In genomic region chr6:7129784-7130569, GRCh38 we compare ENCODE assay signal across 8 cellular contexts. TPM values are rescaled to one million over a fixed set of nuclear protein-coding genes. Genes with fewer than 3 reads are reported as not detected.
DNase-seq lines count a peak whose midpoint lies in the region; ATAC-seq, FAIRE-seq and TF ChIP-seq lines count a peak whose summit lies in the region.

No MANE protein-coding gene starts in this region.

- H2BK120ac ChIP-seq in mesendoderm (ENCODE audit: low read depth, low read length): no peak overlapping the region

- no peaks in the 10 kb centered on the region for H3K9me3 ChIP-seq in A549
- H3K9me3 ChIP-seq in HEK293 (ENCODE audit: control insufficient read depth, insufficient read depth, low read depth, low read length): no peaks in the 10 kb centered on the region
- H3K9me3 ChIP-seq in lower lobe of right lung: no peaks in the 10 kb centered on the region
- H3K9me3 ChIP-seq in colonic mucosa: no peaks in the 10 kb centered on the region

- no peak for TF ChIP-seq RAD21 in A549 (conservative IDR thresholded peaks at IDR 0.05 in 1 of 2, IDR thresholded peaks at IDR 0.05 in 1 of 2)

- H3K79me1 ChIP-seq in mesendoderm (ENCODE audit: low read length): peaks cover 41% of the 10 kb centered on the region

- H3K79me2 ChIP-seq in mesendoderm (ENCODE audit: control insufficient read depth, insufficient read depth, low read length): peaks cover 61% of the 10 kb centered on the region

- peak overlapping the region; percentile 88 for H3K27ac Mint-ChIP-seq in activated naive CD8-positive, alpha-beta T cell

- peaks cover 90% of the 10 kb centered on the region for H3K4me1 Mint-ChIP-seq in activated naive CD8-positive, alpha-beta T cell (ENCODE audit: low read depth)

- intact Hi-C loops in lower lobe of right lung (cut with DNase I) (no loop called here), colonic mucosa (cut with DNase I) (no loop called here)

- DNase-seq in A549 (ENCODE audit: low read depth in 1 of 2, low spot score in 1 of 2) (no peak), lower lobe of right lung (peak; percentile 67), mesendoderm (no peak), globus pallidus (ENCODE audit: low spot score) (no peak), superior temporal gyrus (ENCODE audit: extremely low spot score) (no peak), colonic mucosa (no peak)

- no peak overlapping the region for H3K18ac ChIP-seq in mesendoderm (ENCODE audit: low read length)

- H2AK5ac ChIP-seq in mesendoderm (ENCODE audit: low read length): no peak overlapping the region

- CTCF ChIA-PET in A549 (lab: Yijun Ruan, JAX): no interaction called here
- CTCF ChIA-PET in HEK293 (lab: Yijun Ruan, JAX): interaction anchor here (0.6 to 0.7 kb wide), 3 partner anchors 106 to 470 kb away, joined by 3 read pairs; no protein-coding TSS in a partner anchor

- peaks cover 23% of the 10 kb centered on the region for H3K4me1 ChIP-seq in A549
- peaks cover 3% of the 10 kb centered on the region; the same call in 1 of the 2 replicates for H3K4me1 ChIP-seq in HEK293 (ENCODE audit: control insufficient read depth, insufficient read depth, low read length)
- peaks cover 70% of the 10 kb centered on the region for H3K4me1 ChIP-seq in lower lobe of right lung
- H3K4me1 ChIP-seq in mesendoderm (ENCODE audit: control insufficient read depth, low read depth, low read length): no peaks in the 10 kb centered on the region
- peaks cover 20% of the 10 kb centered on the region for H3K4me1 ChIP-seq in colonic mucosa

- no peak for FAIRE-seq in A549 (lab: Jason Lieb, UNC)

- H3K9ac ChIP-seq in mesendoderm (ENCODE audit: low read length) (no peak overlapping the region), colonic mucosa (ENCODE audit: low read depth in 2 of 2, low read length in 2 of 2) (peak overlapping the region in 1 of 2 donors; percentile 24)

- H3K4me2 ChIP-seq in A549: peak overlapping the region; percentile 48
- H3K4me2 ChIP-seq in mesendoderm (ENCODE audit: low read length): no peak overlapping the region

- POLR2A ChIA-PET in A549 (lab: Yijun Ruan, JAX): interaction anchor here (0.5 kb wide), 1 partner anchor 186 kb away, joined by 4 read pairs; no protein-coding TSS in a partner anchor
- POLR2A ChIA-PET in HEK293 (lab: Yijun Ruan, JAX): no interaction called here

- TF ChIP-seq POLR2A in A549 (IDR thresholded peaks at IDR 0.05; ENCODE audit: low read length): no peak

- no peak for TF ChIP-seq CTCF in A549 (IDR thresholded peaks at IDR 0.05)
- no peak for TF ChIP-seq CTCF in HEK293 (tag by site-specific recombination; IDR thresholded peaks at IDR 0.05)
- TF ChIP-seq CTCF in lower lobe of right lung (IDR thresholded peaks at IDR 0.05): no peak
- no peak for TF ChIP-seq CTCF in colonic mucosa (IDR thresholded peaks at IDR 0.05)

- WGBS in A549 (ENCODE audit: missing lambda C conversion rate): 82% methylated on average over 8 of the region's 9 CpGs
- no CpG with 5 or more reads among the region's 9 CpGs for WGBS in mesendoderm (ENCODE audit: extremely low coverage, insufficient coverage, low lambda C conversion rate)

- H3K27me3 ChIP-seq in lower lobe of right lung (ENCODE audit: low read depth): no peaks in the 10 kb centered on the region
- no peaks in the 10 kb centered on the region for H3K27me3 ChIP-seq in mesendoderm (ENCODE audit: insufficient read depth, low read length, poor library complexity)
- H3K27me3 ChIP-seq in colonic mucosa: no peaks in the 10 kb centered on the region

- H2BK5ac ChIP-seq in mesendoderm (ENCODE audit: low read length): no peak overlapping the region

- ATAC-seq in A549 (peak; percentile 88 to 94), lower lobe of right lung (peak; percentile 77 to 87)

- peaks cover 0 to 3% of the 10 kb centered on the region in 2 experiments; a peak in 1 of 3 replicates for H3K36me3 ChIP-seq in HEK293 (ENCODE audit: control insufficient read depth in 2 of 2, insufficient read depth in 1 of 2, low read length in 2 of 2)
- no peaks in the 10 kb centered on the region for H3K36me3 ChIP-seq in lower lobe of right lung
- no peaks in the 10 kb centered on the region for H3K36me3 ChIP-seq in mesendoderm (ENCODE audit: control insufficient read depth, insufficient read depth, low read length)
- H3K36me3 ChIP-seq in colonic mucosa: no peaks in the 10 kb centered on the region

- H3K36me3 Mint-ChIP-seq in activated naive CD8-positive, alpha-beta T cell: peaks cover 6% of the 10 kb centered on the region

- no peak overlapping the region for H3K23ac ChIP-seq in mesendoderm (ENCODE audit: low read length)

- no peak overlapping the region for H2BK15ac ChIP-seq in mesendoderm (replicated peaks; ENCODE audit: low read depth)

- no peak overlapping the region for H3K4ac ChIP-seq in mesendoderm (ENCODE audit: low read depth, low read length)

- H4K8ac ChIP-seq in mesendoderm (ENCODE audit: low read depth, low read length): no peak overlapping the region

- TF ChIP-seq EP300 in A549 (IDR thresholded peaks at IDR 0.05): no peak

- H3K27ac ChIP-seq in A549: peak overlapping the region; percentile 65 to 79; a peak in 5 of 6 replicates
- H3K27ac ChIP-seq in HEK293 (ENCODE audit: extremely low read depth, low read depth, low read length): no peak overlapping the region
- H3K27ac ChIP-seq in lower lobe of right lung: peak overlapping the region; percentile 72
- H3K27ac ChIP-seq in mesendoderm (ENCODE audit: low read depth, low read length): no peak overlapping the region
- H3K27ac ChIP-seq in colonic mucosa: no peak overlapping the region

- H3K56ac ChIP-seq in mesendoderm (ENCODE audit: low read length): no peak overlapping the region

- peak overlapping the region; percentile 62 for H3K4me3 Mint-ChIP-seq in activated naive CD8-positive, alpha-beta T cell

- no peak overlapping the region for H3K4me3 ChIP-seq in A549
- no peak overlapping the region for H3K4me3 ChIP-seq in HEK293 (ENCODE audit: low read depth, low read length)
- no peak overlapping the region for H3K4me3 ChIP-seq in lower lobe of right lung
- no peak overlapping the region for H3K4me3 ChIP-seq in mesendoderm (ENCODE audit: low read length)
- no peak overlapping the region for H3K4me3 ChIP-seq in colonic mucosa

- no peak overlapping the region for H4K5ac ChIP-seq in mesendoderm (ENCODE audit: low read length)

- H3K27me3 Mint-ChIP-seq in activated naive CD8-positive, alpha-beta T cell: no peaks in the 10 kb centered on the region

- no peaks in the 10 kb centered on the region for H3K9me3 Mint-ChIP-seq in activated naive CD8-positive, alpha-beta T cell (ENCODE audit: low read depth)

TF ChIP-seq in A549, 52 proteins besides CTCF, POLR2A, EP300 and RAD21:
- no peak for TF ChIP-seq FOSL2 (IDR thresholded peaks at IDR 0.05)
- peak; percentile 57 for TF ChIP-seq FOSL2 (CRISPR knock-in tag; IDR thresholded peaks at IDR 0.05)
- no peak for TF ChIP-seq POLR2AphosphoS2 (conservative IDR thresholded peaks at IDR 0.05; ENCODE audit: low read length)
- peak in 1 of 2 experiments; percentile 45; a peak in 1 of 4 replicates for TF ChIP-seq CEBPB (IDR thresholded peaks at IDR 0.05)
- no peak for TF ChIP-seq HOXB5 (CRISPR knock-in tag; IDR thresholded peaks at IDR 0.05)

TF ChIP-seq in HEK293, 187 proteins besides CTCF, POLR2A, EP300 and RAD21:
- TF ChIP-seq GLIS2 (tag by site-specific recombination; IDR thresholded peaks at IDR 0.05) (0 out of 2 replicates have a peak, but pooled peaks have one; percentile 20), KLF17 (tag by site-specific recombination; IDR thresholded peaks at IDR 0.05) (no peak), ZIC2 (tag by site-specific recombination; IDR thresholded peaks at IDR 0.05) (0 out of 2 replicates have a peak, but pooled peaks have one; percentile 23), SCRT2 (tag by site-specific recombination; IDR thresholded peaks at IDR 0.05) (peak; percentile 27; the same call in 1 of the 2 replicates), ZNF600 (tag by site-specific recombination; IDR thresholded peaks at IDR 0.05) (peak; percentile 52; the same call in 1 of the 2 replicates), ZNF776 (tag by site-specific recombination; IDR thresholded peaks at IDR 0.05; ENCODE audit: borderline replicate concordance) (no peak)
TF ChIP-seq in HEK293: peak in this region for 4.

RNA-seq across cellular contexts. Expression of gene RREB1, which starts 22.2 kb away (rescaled TPM):
- polyA plus RNA-seq in A549 (2011; rRNA removed) (2.2 and 4.8 TPM in 2 replicates), A549 (2017; fragmentation: RNase III; extraction: RNeasy Plus Mini Kit Qiagen cat#74134 plus additional on column Dnase treatment) (4.6 to 5.0 TPM (median 4.8 TPM) in 3 replicates)
- 1.5 and 2.1 TPM in 2 replicates for polyA plus RNA-seq in A549 (2012; cell fraction: cytosol; rRNA removed)
- polyA plus RNA-seq in A549 (2012; cell fraction: nucleus; rRNA removed): 6.1 and 6.8 TPM in 2 replicates
- 30.5 and 38.8 TPM in 2 replicates for polyA minus RNA-seq in A549 (2011; rRNA and poly(A)+ RNA removed)
- total RNA-seq in lower lobe of right lung (62.8 TPM), colonic mucosa (10 to 100 TPM; 79.0 to 81.3 TPM)
- polyA plus RNA-seq in mesendoderm (2013, experiment 1 of 2): 12.6 TPM
- 12.0 TPM for polyA plus RNA-seq in mesendoderm (2013, experiment 2 of 2)

Comparison
In these comparisons a context has a peak if more than half of its experiments do, and no peak if none do; other contexts are left out.
1. H3K27ac ChIP-seq: peak in A549 (2 of 2) and lower lobe of right lung (single experiment); none in HEK293 (single experiment), mesendoderm (single experiment) and colonic mucosa (single experiment).